Comparison of ENCODE assay signal across 19 cellular contexts in the genomic region with DNA sequence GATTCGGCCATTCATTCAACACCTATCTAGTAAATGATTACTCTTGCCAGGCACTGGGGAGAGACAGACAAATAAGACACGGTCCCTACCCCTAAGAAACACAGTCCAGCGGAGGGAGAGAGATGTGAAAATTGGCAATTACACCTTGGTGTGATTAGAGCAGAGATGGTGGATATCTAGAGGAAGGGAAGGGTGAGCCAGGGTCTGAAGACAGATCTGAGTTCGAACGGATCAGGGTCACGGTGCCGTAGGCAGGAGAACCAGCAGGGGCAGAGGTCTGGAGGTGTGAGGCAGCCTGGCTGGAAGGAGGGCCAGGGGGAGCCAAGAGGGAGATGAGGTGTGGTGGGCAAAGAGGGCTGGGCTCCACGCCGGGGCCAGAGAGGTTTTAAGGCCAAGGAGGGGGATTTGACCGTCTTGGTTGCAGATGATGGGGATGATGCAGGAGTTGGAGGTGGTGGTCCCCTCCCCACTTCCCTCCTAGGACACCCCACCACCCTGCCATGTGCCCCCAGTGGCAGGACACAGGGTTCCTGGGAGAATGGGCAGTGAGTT. TPM values are rescaled to one million over a fixed set of nuclear protein-coding genes. Genes with fewer than 3 reads are reported as not detected.
DNase-seq lines count a peak whose midpoint lies in the region; ATAC-seq, FAIRE-seq and TF ChIP-seq lines count a peak whose summit lies in the region.
"Had no signal": no experiment of that assay in that cellular context is flagged by ENCODE, and none has a peak within 500 bp of the region (broad histone marks: within the 10 kb centered on the region; RNA-seq: fewer than 3 reads in every experiment).

No MANE protein-coding gene starts in this region.

- no peaks in the 10 kb centered on the region for H3K36me3 Mint-ChIP-seq in CD14-positive monocyte
- H3K36me3 Mint-ChIP-seq: natural killer cell treated with Interleukin-12 subunit alpha and Interleukin-12 subunit beta and Interleukin-15 and Interleukin-18, amount 100 ng/mL, for 72 hours had no signal

- CTCF ChIA-PET in PC-9 (lab: Charles Lee) = interaction anchor here (0.6 kb wide), 1 partner anchor 34 kb away, joined by 4 read pairs; no protein-coding TSS in a partner anchor

- no peak overlapping the region for H2AFZ ChIP-seq in PC-9

- H3K9me3 Mint-ChIP-seq in CD14-positive monocyte = no peaks in the 10 kb centered on the region
- H3K9me3 Mint-ChIP-seq: dendritic cell treated with granulocyte-macrophage colony-stimulating factor and Interleukin-4, amounts not matched to agents 40 ng/mL and 50 ng/mL, for 4 days; natural killer cell treated with Interleukin-12 subunit alpha and Interleukin-12 subunit beta and Interleukin-15 and Interleukin-18, amount 100 ng/mL, for 72 hours; T-helper 1 cell treated with Interleukin-12 subunit alpha and Interleukin-12 subunit beta and Interleukin-4 antibody, amounts not matched to agents 30 μg/mL and 1 μg/mL, for 36 hours had no signal

- peak overlapping the region in 4 of 5 donors; percentile 13 to 86 (median 63) for H3K27ac ChIP-seq in adrenal gland
- no peak overlapping the region for H3K27ac ChIP-seq in right cardiac atrium (ENCODE audit: low read length)
- H3K27ac ChIP-seq in pancreas = peak overlapping the region in 1 of 4 donors; percentile 30
- no peak overlapping the region for H3K27ac ChIP-seq in PC-9
- H3K27ac ChIP-seq: esophagus muscularis mucosa had no signal

- no peaks in the 10 kb centered on the region for H3K9me2 ChIP-seq in PC-9 (ENCODE audit: insufficient read depth)

- no peaks in the 10 kb centered on the region for H3K27me3 ChIP-seq in adrenal gland
- no peaks in the 10 kb centered on the region for H3K27me3 ChIP-seq in right cardiac atrium (ENCODE audit: control insufficient read depth, insufficient read depth)
- no peaks in the 10 kb centered on the region for H3K27me3 ChIP-seq in pancreas
- no peaks in the 10 kb centered on the region for H3K27me3 ChIP-seq in PC-9 (ENCODE audit: insufficient read depth, low read depth)

- peaks cover 8% of the 10 kb centered on the region for H3K4me1 Mint-ChIP-seq in CD14-positive monocyte

- H3K27me3 Mint-ChIP-seq in CD14-positive monocyte (ENCODE audit: low read depth in 3 of 3) = peaks cover 4 to 8% (median 7%) of the 10 kb centered on the region in 3 donors
- H3K27me3 Mint-ChIP-seq: natural killer cell treated with Interleukin-12 subunit alpha and Interleukin-12 subunit beta and Interleukin-15 and Interleukin-18, amount 100 ng/mL, for 72 hours had no signal

- 63 to 75% (median 65%) methylated on average over 10 of the region's 10 CpGs for WGBS in adrenal gland, 4 donors
- WGBS in right cardiac atrium = 74% methylated on average over 10 of the region's 10 CpGs
- WGBS in pancreas, 2 donors = 72 to 73% methylated on average over 10 of the region's 10 CpGs

- H3K9me3 ChIP-seq in adrenal gland (replicated peaks in 1 of 3) (no peaks in the 10 kb centered on the region), right cardiac atrium (ENCODE audit: control insufficient read depth, low read length) (no peaks in the 10 kb centered on the region), pancreas (no peaks in the 10 kb centered on the region), PC-9 (ENCODE audit: insufficient read depth, low read depth) (no peaks in the 10 kb centered on the region)
- H3K9me3 ChIP-seq: esophagus muscularis mucosa had no signal

- BruUV-seq in PC-9 (replicated peaks; lab: Mats Ljungman, UMichigan) = no TSS peak

- intact Hi-C loops in CD14-positive monocyte (cut with micrococcal nuclease) = no loop called here
- intact Hi-C loops in adrenal gland (cut with DNase I) = no loop called here
- intact Hi-C loops in right cardiac atrium (cut with DNase I) = no loop called here
- intact Hi-C loops in pancreas (cut with DNase I) = no loop called here
- intact Hi-C loops in PC-9 (cut with micrococcal nuclease; ENCODE audit: unreplicated experiment) = no loop called here

- POLR2A ChIA-PET in PC-9 (lab: Charles Lee; ENCODE audit: unreplicated experiment) = no interaction called here

- H3K4me3 Mint-ChIP-seq in CD14-positive monocyte = no peak overlapping the region
- H3K4me3 Mint-ChIP-seq: brain; dendritic cell treated with granulocyte-macrophage colony-stimulating factor and Interleukin-4, amounts not matched to agents 40 ng/mL and 50 ng/mL, for 4 days; natural killer cell treated with Interleukin-12 subunit alpha and Interleukin-12 subunit beta and Interleukin-15 and Interleukin-18, amount 100 ng/mL, for 72 hours; T-helper 1 cell treated with Interleukin-12 subunit alpha and Interleukin-12 subunit beta and Interleukin-4 antibody, amounts not matched to agents 30 μg/mL and 1 μg/mL, for 36 hours had no signal

- no peak for TF ChIP-seq POLR2A in adrenal gland (IDR thresholded peaks at IDR 0.05)

- TF ChIP-seq CTCF in CD14-positive monocyte (IDR thresholded peaks at IDR 0.05) = no peak
- no peak for TF ChIP-seq CTCF in adrenal gland (IDR thresholded peaks at IDR 0.05)
- TF ChIP-seq CTCF in pancreas (IDR thresholded peaks at IDR 0.05) = no peak
- no peak for TF ChIP-seq CTCF in PC-9 (conservative IDR thresholded peaks at IDR 0.05)

- no peak for ATAC-seq in right cardiac atrium
- ATAC-seq in pancreas = no peak
- ATAC-seq in HG02884 (IDR thresholded peaks at IDR 0.05; ENCODE audit: unreplicated experiment) = no peak
- ATAC-seq: natural killer cell treated with Interleukin-12 subunit alpha and Interleukin-12 subunit beta and Interleukin-15 and Interleukin-18, amount 100 ng/mL, for 72 hours had no signal

- peak overlapping the region in 1 of 7 donors; percentile 23 for H3K27ac Mint-ChIP-seq in CD14-positive monocyte
- H3K27ac Mint-ChIP-seq: dendritic cell treated with granulocyte-macrophage colony-stimulating factor and Interleukin-4, amounts not matched to agents 40 ng/mL and 50 ng/mL, for 4 days; natural killer cell treated with Interleukin-12 subunit alpha and Interleukin-12 subunit beta and Interleukin-15 and Interleukin-18, amount 100 ng/mL, for 72 hours; T-helper 1 cell treated with Interleukin-12 subunit alpha and Interleukin-12 subunit beta and Interleukin-4 antibody, amounts not matched to agents 30 μg/mL and 1 μg/mL, for 36 hours had no signal

- no peak for FAIRE-seq in pancreas (lab: Jason Lieb, UNC)

- H3K79me2 ChIP-seq in PC-9 (ENCODE audit: low read depth) = no peaks in the 10 kb centered on the region

- no peak overlapping the region for H3K4me2 ChIP-seq in PC-9

- DNase-seq in CD14-positive monocyte (ENCODE audit: low spot score) = peak; percentile 19
- DNase-seq in adrenal gland = peak; percentile 0 to 42 (median 15)
- DNase-seq in right cardiac atrium = peak in 2 of 3 donors; percentile 3 to 24
- DNase-seq in pancreas = peak in 4 of 6 donors; percentile 1 to 34 (median 19)
- DNase-seq in amygdala (lab: John Stamatoyannopoulos, UW) = no peak
- no peak for DNase-seq in PC-9
- DNase-seq in C1 segment of cervical spinal cord (lab: John Stamatoyannopoulos, UW) = no peak
- DNase-seq: activated CD4-positive, CD25-positive, alpha-beta regulatory T cell; COR-L47; NCI-H187 treated with DMSO at 0.1 percent for 48 hours; NCI-H510A; retina; SHP77 had no signal

- 0 out of 2 replicates have a peak, but pooled peaks cover 4% of the 10 kb centered on the region for H3F3A ChIP-seq in PC-9 (ENCODE audit: insufficient read depth, low read depth)

- H3K4me1 ChIP-seq in adrenal gland (replicated peaks in 1 of 2) (peaks cover 28 to 66% of the 10 kb centered on the region in 2 donors), right cardiac atrium (ENCODE audit: control insufficient read depth, insufficient read depth, low read length) (peaks cover 15% of the 10 kb centered on the region), pancreas (peaks cover 4 to 11% (median 10%) of the 10 kb centered on the region in 3 donors), PC-9 (replicated peaks; ENCODE audit: insufficient read depth) (no peaks in the 10 kb centered on the region)

- no peaks in the 10 kb centered on the region for H4K20me1 ChIP-seq in PC-9 (ENCODE audit: insufficient read depth)

- H3K36me3 ChIP-seq in adrenal gland (replicated peaks in 1 of 2) (no peaks in the 10 kb centered on the region), pancreas (no peaks in the 10 kb centered on the region), PC-9 (ENCODE audit: low read depth) (no peaks in the 10 kb centered on the region)
- H3K36me3 ChIP-seq: esophagus muscularis mucosa had no signal

- H3K4me3 ChIP-seq in adrenal gland (no peak overlapping the region), right cardiac atrium (ENCODE audit: low read length) (no peak overlapping the region), pancreas (no peak overlapping the region), PC-9 (no peak overlapping the region)
- H3K4me3 ChIP-seq: esophagus muscularis mucosa had no signal

RNA-seq across cellular contexts. Expression of a gene that starts 27.1 kb away (rescaled TPM):
- not detected for polyA plus RNA-seq in CD14-positive monocyte
- total RNA-seq in adrenal gland = 10 to 100 TPM; 15.2 to 57.8 (median 27.1) TPM
- polyA plus RNA-seq in adrenal gland = 10 to 100 TPM in 2 of 3 donors, 1 to 10 TPM in 1; 9.2 to 36.7 (median 11.7) TPM
- 10 to 100 TPM in 2 of 4 donors, 1 to 10 TPM in 2; 9.3 to 16.4 (median 10.0) TPM for total RNA-seq in right cardiac atrium
- 14.8 TPM for polyA plus RNA-seq in right cardiac atrium
- total RNA-seq in pancreas = 1 to 10 TPM; 2.1 to 4.3 (median 3.3) TPM
- 10 to 100 TPM in 1 of 2 donors, 1 to 10 TPM in 1; 5.6 to 14.6 TPM for polyA plus RNA-seq in pancreas
- total RNA-seq in PC-9 (2021) = 2.3 and 3.1 TPM in 2 replicates

Comparison
In these comparisons a context has a peak if more than half of its experiments do, and no peak if none do; other contexts are left out.
1. DNase-seq: peak in CD14-positive monocyte (single experiment), adrenal gland (7 of 7), right cardiac atrium (2 of 3) and pancreas (4 of 6); none in amygdala (0 of 56), PC-9 (0 of 2) and C1 segment of cervical spinal cord (0 of 14).
2. H3K27ac ChIP-seq: peak in adrenal gland (4 of 5); none in right cardiac atrium (single experiment) and PC-9 (single experiment).